Comparison of ENCODE assay signal across 8 cellular contexts in genomic region chr4:173121044-173121685, GRCh38. TPM values are rescaled to one million over a fixed set of nuclear protein-coding genes. Genes with fewer than 3 reads are reported as not detected.
DNase-seq lines count a peak whose midpoint lies in the region; ATAC-seq and TF ChIP-seq lines count a peak whose summit lies in the region.

No MANE protein-coding gene starts in this region.

- H3K9me3 ChIP-seq in left ventricle myocardium inferior (replicated peaks) (peaks cover 6% of the 10 kb centered on the region), MG63 (no peaks in the 10 kb centered on the region)

- H3K4me3 ChIP-seq in AG10803 (ENCODE audit: low read length): no peak overlapping the region
- H3K4me3 ChIP-seq in left ventricle myocardium inferior: no peak overlapping the region
- H3K4me3 ChIP-seq in MG63: no peak overlapping the region

- H3K27ac ChIP-seq in left ventricle myocardium inferior (replicated peaks): peak overlapping the region; percentile 24

- H3K27me3 ChIP-seq in left ventricle myocardium inferior (ENCODE audit: low read depth) (no peaks in the 10 kb centered on the region), MG63 (no peaks in the 10 kb centered on the region)

- H3K4me1 ChIP-seq in left ventricle myocardium inferior: peaks cover 11% of the 10 kb centered on the region

- TF ChIP-seq CTCF in AG10803 (conservative IDR thresholded peaks at IDR 0.05; ENCODE audit: low read length) (no peak), left ventricle myocardium inferior (IDR thresholded peaks at IDR 0.05; ENCODE audit: borderline replicate concordance) (no peak)

- H3K36me3 ChIP-seq in left ventricle myocardium inferior (no peaks in the 10 kb centered on the region), MG63 (no peaks in the 10 kb centered on the region)

- intact Hi-C loops in left ventricle myocardium inferior (cut with micrococcal nuclease): no loop called here

- ATAC-seq in GM18867 (IDR thresholded peaks at IDR 0.05; ENCODE audit: unreplicated experiment) (peak; percentile 91), HG02970 (IDR thresholded peaks at IDR 0.05; ENCODE audit: low FRiP score, unreplicated experiment) (peak; percentile 99)

- peak; percentile 16 for DNase-seq in AG10803 (ENCODE audit: low read depth)
- peak; percentile 4 for DNase-seq in NCI-H774 (lab: John Stamatoyannopoulos, UW)
- DNase-seq in left ventricle myocardium inferior: no peak
- no peak for DNase-seq in CD1c-positive myeloid dendritic cell (ENCODE audit: extremely low spot score)
- no peak for DNase-seq in NK-92 treated with Interleukin-12 subunit alpha and Interleukin-12 subunit beta, amount 100 ng/mL, for 24 hours (lab: John Stamatoyannopoulos, UW)
- DNase-seq in MG63: no peak

RNA-seq across cellular contexts. Expression of gene GALNT7, which starts 47.4 kb away (rescaled TPM):
- 6.1 TPM for total RNA-seq in left ventricle myocardium inferior
- total RNA-seq in MG63 (2014; rRNA removed; shearing (Covaris generic); ENCODE audit: low replicate concordance): 22.6 and 33.7 TPM in 2 replicates

Comparison
In these comparisons a context has a peak if more than half of its experiments do, and no peak if none do; other contexts are left out.
1. DNase-seq: peak in AG10803 (single experiment) and NCI-H774 (single experiment); none in left ventricle myocardium inferior (single experiment), CD1c-positive myeloid dendritic cell (single experiment), NK-92 treated with Interleukin-12 subunit alpha and Interleukin-12 subunit beta, amount 100 ng/mL, for 24 hours (single experiment) and MG63 (single experiment).